ENCODE assay signal across 1 cellular context in the genomic region with DNA sequence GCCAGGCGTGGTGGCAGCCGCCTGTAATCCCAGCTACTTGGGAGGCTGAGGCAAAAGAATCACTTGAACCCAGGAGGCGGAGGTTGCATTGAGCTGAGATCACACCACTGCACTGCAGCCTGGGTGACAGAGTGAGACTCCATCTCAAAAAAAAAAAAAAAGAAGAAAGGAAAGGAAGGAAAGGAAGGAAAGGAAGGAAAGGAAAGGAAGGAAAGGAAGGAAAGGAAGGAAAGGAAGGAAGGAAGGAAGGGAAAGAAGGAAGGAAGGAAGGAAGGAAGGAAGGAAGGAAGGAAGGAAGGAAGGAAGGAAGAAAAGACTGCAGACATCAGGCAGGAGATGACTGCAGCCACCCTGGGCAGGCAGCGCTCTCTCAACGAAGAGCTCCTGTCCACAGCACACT. TPM values are rescaled to one million over a fixed set of nuclear protein-coding genes. Genes with fewer than 3 reads are reported as not detected.
"Had no signal": no experiment of that assay in that cellular context is flagged by ENCODE, and none has a peak within 500 bp of the region (broad histone marks: within the 10 kb centered on the region; RNA-seq: fewer than 3 reads in every experiment).

No MANE protein-coding gene starts in this region.

RNA-seq across cellular contexts. Expression of gene CERS1, which starts 6.6 kb away (rescaled TPM):
- total RNA-seq: GM12878 had no signal
